21 cellular contexts compared by ENCODE assay signal in genomic region chr1:195791796-195792195, GRCh38.
DNase-seq lines count a peak whose midpoint lies in the region; ATAC-seq, FAIRE-seq and TF ChIP-seq lines count a peak whose summit lies in the region.
"Had no signal": no experiment of that assay in that cellular context is flagged by ENCODE, and none has a peak within 500 bp of the region (broad histone marks: within the 10 kb centered on the region; RNA-seq: fewer than 3 reads in every experiment).

No MANE protein-coding gene starts in this region.

- no peak overlapping the region for H3K56ac ChIP-seq in H1 (replicated peaks; ENCODE audit: insufficient read length, low read depth, low read length)

- H3K27ac ChIP-seq in GM23248 (no peak overlapping the region), H1 (ENCODE audit: low read depth, low read length) (no peak overlapping the region), neuronal stem cell (replicated peaks; ENCODE audit: low read length) (no peak overlapping the region)

- H4K91ac ChIP-seq in H1 (replicated peaks; ENCODE audit: insufficient read length, low read length), result no peak overlapping the region
- H4K91ac ChIP-seq in neuronal stem cell (ENCODE audit: low read depth, low read length, poor library complexity), result no peak overlapping the region

- no peak for FAIRE-seq in H1 (lab: Jason Lieb, UNC)
- FAIRE-seq: A204.1, GM19239 had no signal

- H3F3A ChIP-seq in GM23248 (ENCODE audit: insufficient read depth), result no peaks in the 10 kb centered on the region

- H2BK20ac ChIP-seq in H1 (ENCODE audit: low read length), result no peak overlapping the region

- TF ChIP-seq RAD21 in H1 (IDR thresholded peaks at IDR 0.05 in 1 of 2, conservative IDR thresholded peaks at IDR 0.05 in 1 of 2; ENCODE audit: low read depth in 2 of 2, low read length in 2 of 2), result no peak

- no peak overlapping the region for H3K14ac ChIP-seq in H1 (ENCODE audit: insufficient read length)
- no peak overlapping the region for H3K14ac ChIP-seq in neuronal stem cell (ENCODE audit: low read length)

- POLR2A ChIA-PET in H1 (lab: Charles Lee; ENCODE audit: partially characterized antibody), result no interaction called here

- no peaks in the 10 kb centered on the region for H3K23me2 ChIP-seq in H1 (ENCODE audit: low read depth, low read length)

- H3K18ac ChIP-seq in H1 (ENCODE audit: extremely low read depth, low read length) (no peak overlapping the region), neuronal stem cell (ENCODE audit: low read length) (no peak overlapping the region)

- peak; percentile 22 for DNase-seq in GM23248
- DNase-seq in NCI-H226, result peak; percentile 63
- DNase-seq in H1 (ENCODE audit: low read depth in 1 of 2, low spot score in 2 of 2), result no peak
- DNase-seq in neuronal stem cell (ENCODE audit: low spot score), result no peak
- DNase-seq in activated naive CD4-positive, alpha-beta T cell treated with anti-CD3 and anti-CD28 coated beads, Interleukin-2, amount 50 U/mL, for 72 hours (ENCODE audit: low spot score in 2 of 2), result no peak
- DNase-seq in inferior parietal cortex (ENCODE audit: extremely low spot score), result no peak
- no peak for DNase-seq in HK-2 (ENCODE audit: unreplicated experiment)
- DNase-seq: DMS153, GF-D8, MG63, NCI-H1092, NCI-H1436 treated with DMSO at 0.1 percent for 48 hours, NCI-H2029 treated with DMSO at 0.1 percent for 48 hours, NCI-H2171, SHP77 treated with DMSO at 0.1 percent for 48 hours, SK-N-SH had no signal

- no peaks in the 10 kb centered on the region for H3K9me2 ChIP-seq in GM23248 (ENCODE audit: insufficient read depth)
- H3K9me2 ChIP-seq: SK-N-SH had no signal

- H3K4me2 ChIP-seq in GM23248 (ENCODE audit: unreplicated experiment), result no peak overlapping the region
- no peak overlapping the region for H3K4me2 ChIP-seq in H1 (ENCODE audit: insufficient read depth in 1 of 2, low read depth in 2 of 2, low read length in 2 of 2)
- H3K4me2 ChIP-seq in neuronal stem cell (ENCODE audit: insufficient read depth, low read length, poor library complexity, severe bottlenecking), result no peak overlapping the region
- H3K4me2 ChIP-seq: GM23338, SK-N-SH had no signal

- H2BK5ac ChIP-seq in H1 (ENCODE audit: low read depth, low read length) (0 out of 2 replicates have a peak overlapping the region, but pooled peaks have one; percentile 22), neuronal stem cell (ENCODE audit: low read length) (no peak overlapping the region)

- H2BK120ac ChIP-seq in H1 (replicated peaks; ENCODE audit: low read depth, low read length) (no peak overlapping the region), neuronal stem cell (ENCODE audit: low read depth, low read length) (no peak overlapping the region)

- H3K4me1 ChIP-seq in GM23248 (ENCODE audit: insufficient read depth), result no peaks in the 10 kb centered on the region
- no peaks in the 10 kb centered on the region for H3K4me1 ChIP-seq in H1 (replicated peaks in 1 of 4; ENCODE audit: control insufficient read depth in 3 of 4, insufficient read depth in 4 of 4, low read length in 3 of 4)
- no peaks in the 10 kb centered on the region for H3K4me1 ChIP-seq in neuronal stem cell (ENCODE audit: control insufficient read depth in 2 of 2, insufficient read depth in 1 of 2, low read depth in 1 of 2, low read length in 2 of 2)

- no peak overlapping the region for H3K27ac Mint-ChIP-seq in activated naive CD4-positive, alpha-beta T cell treated with anti-CD3 and anti-CD28 coated beads, Interleukin-2, amount 50 U/mL, for 72 hours
- H3K27ac Mint-ChIP-seq: CD4-positive, alpha-beta memory T cell; GM23338 had no signal

- H3K9ac ChIP-seq in GM23248, result no peak overlapping the region
- no peak overlapping the region for H3K9ac ChIP-seq in H1 (replicated peaks in 1 of 4; ENCODE audit: extremely low read depth in 1 of 4, low read depth in 3 of 4, low read length in 3 of 4)
- no peak overlapping the region for H3K9ac ChIP-seq in neuronal stem cell (ENCODE audit: low read depth, low read length, poor library complexity)
- H3K9ac ChIP-seq: SK-N-SH had no signal

- no peak for ATAC-seq in activated naive CD4-positive, alpha-beta T cell treated with anti-CD3 and anti-CD28 coated beads, Interleukin-2, amount 50 U/mL, for 72 hours
- ATAC-seq in GM21825 (IDR thresholded peaks at IDR 0.05; ENCODE audit: unreplicated experiment), result no peak
- ATAC-seq: GM23338 had no signal

- H3K9me3 Mint-ChIP-seq in activated naive CD4-positive, alpha-beta T cell treated with anti-CD3 and anti-CD28 coated beads, Interleukin-2, amount 50 U/mL, for 72 hours, result peaks cover 15% of the 10 kb centered on the region in 2 donors

- no peaks in the 10 kb centered on the region for H3K36me3 Mint-ChIP-seq in activated naive CD4-positive, alpha-beta T cell treated with anti-CD3 and anti-CD28 coated beads, Interleukin-2, amount 50 U/mL, for 72 hours
- H3K36me3 Mint-ChIP-seq: CD4-positive, alpha-beta memory T cell had no signal

- H3K27me3 ChIP-seq in GM23248 (replicated peaks; ENCODE audit: insufficient read depth) (no peaks in the 10 kb centered on the region), H1 (replicated peaks in 1 of 4; ENCODE audit: control insufficient read depth in 3 of 4, extremely low read depth in 1 of 4, insufficient read depth in 3 of 4, low read length in 3 of 4) (no peaks in the 10 kb centered on the region), neuronal stem cell (ENCODE audit: control insufficient read depth in 3 of 3, insufficient read depth in 3 of 3, low read depth in 1 of 3, low read length in 3 of 3) (no peaks in the 10 kb centered on the region)
- H3K27me3 ChIP-seq: MG63 had no signal

- CTCF ChIA-PET in H1 (lab: Charles Lee; ENCODE audit: partially characterized antibody), result no interaction called here

- WGBS in GM23248 (ENCODE audit: low coverage in 1 of 2, low lambda C conversion rate in 2 of 2, missing lambda C conversion rate in 2 of 2), 2 experiments, result 75 to 78% methylated on average over 7 of the region's 7 CpGs
- 93% methylated on average over 7 of the region's 7 CpGs; no CpG with 5 or more reads in 1 of the 2 experiments for WGBS in H1 (ENCODE audit: extremely low coverage in 1 of 2, insufficient coverage in 1 of 2, insufficient read length in 1 of 2, insufficient replicate concordance in 2 of 2, low coverage in 1 of 2, low lambda C conversion rate in 2 of 2, missing lambda C conversion rate in 1 of 2), 2 experiments
- WGBS in neuronal stem cell (ENCODE audit: extremely low coverage in 2 of 2, insufficient read length in 2 of 2, insufficient replicate concordance in 1 of 2), 2 donors, result no CpG with 5 or more reads among the region's 7 CpGs

- H3K79me1 ChIP-seq in H1 (ENCODE audit: low read depth, low read length), result no peaks in the 10 kb centered on the region
- H3K79me1 ChIP-seq in neuronal stem cell (ENCODE audit: low read depth, low read length), result no peaks in the 10 kb centered on the region

- H3K4me3 ChIP-seq in GM23248, result no peak overlapping the region
- no peak overlapping the region for H3K4me3 ChIP-seq in H1 (ENCODE audit: extremely low read depth in 1 of 4, insufficient read depth in 2 of 4, low read depth in 3 of 4, low read length in 4 of 4)
- no peak overlapping the region for H3K4me3 ChIP-seq in neuronal stem cell (ENCODE audit: low read length in 2 of 2)
- H3K4me3 ChIP-seq: GM23338, MG63 had no signal

- in situ Hi-C loops in GM23248 (cut with MboI), result no loop called here

- TF ChIP-seq EP300 in H1 (IDR thresholded peaks at IDR 0.05; ENCODE audit: borderline replicate concordance in 1 of 2, low read depth in 2 of 2, low read length in 2 of 2), result no peak

- no peaks in the 10 kb centered on the region for H4K20me1 ChIP-seq in GM23248 (ENCODE audit: insufficient read depth)
- H4K20me1 ChIP-seq in H1 (replicated peaks in 1 of 2; ENCODE audit: control insufficient read depth in 1 of 2, insufficient read depth in 2 of 2, low read length in 2 of 2), result no peaks in the 10 kb centered on the region

- H3K9me3 ChIP-seq in GM23248 (ENCODE audit: low read depth), result no peaks in the 10 kb centered on the region
- H3K9me3 ChIP-seq in H1 (ENCODE audit: insufficient read depth in 2 of 2, low read depth in 1 of 2, low read length in 1 of 2), result no peaks in the 10 kb centered on the region
- peaks cover 0 to 8% of the 10 kb centered on the region in 2 donors for H3K9me3 ChIP-seq in neuronal stem cell (replicated peaks in 1 of 2; ENCODE audit: control insufficient read depth in 2 of 2, insufficient read depth in 1 of 2, low read depth in 1 of 2, low read length in 2 of 2)
- H3K9me3 ChIP-seq: MG63, SK-N-SH had no signal

- H4K8ac ChIP-seq in H1 (ENCODE audit: extremely low read depth, insufficient read depth, low read length), result no peak overlapping the region
- H4K8ac ChIP-seq in neuronal stem cell (ENCODE audit: low read depth, low read length), result no peak overlapping the region

- H2BK15ac ChIP-seq in H1 (ENCODE audit: low read length) (no peak overlapping the region), neuronal stem cell (ENCODE audit: low read length) (no peak overlapping the region)

- no peak overlapping the region for H3K4ac ChIP-seq in H1 (replicated peaks; ENCODE audit: insufficient read length, low read depth, low read length)
- no peak overlapping the region for H3K4ac ChIP-seq in neuronal stem cell (ENCODE audit: low read length)

- no peak overlapping the region for H4K5ac ChIP-seq in H1 (ENCODE audit: insufficient read length, low read depth, low read length)

- H3K36me3 ChIP-seq in GM23248 (ENCODE audit: low read depth), result no peaks in the 10 kb centered on the region
- H3K36me3 ChIP-seq in H1 (ENCODE audit: control insufficient read depth in 2 of 4, insufficient read depth in 4 of 4, low read length in 3 of 4), result no peaks in the 10 kb centered on the region
- no peaks in the 10 kb centered on the region for H3K36me3 ChIP-seq in neuronal stem cell (replicated peaks in 1 of 2; ENCODE audit: control insufficient read depth in 2 of 2, insufficient read depth in 2 of 2, low read length in 2 of 2)
- H3K36me3 ChIP-seq: MG63 had no signal

- H2AK5ac ChIP-seq in H1 (ENCODE audit: low read depth, low read length), result no peak overlapping the region
- H2AK5ac ChIP-seq in neuronal stem cell (ENCODE audit: low read depth, low read length), result no peak overlapping the region

- H3K23ac ChIP-seq in H1 (ENCODE audit: insufficient read length), result no peak overlapping the region
- H3K23ac ChIP-seq in neuronal stem cell (ENCODE audit: low read depth, low read length, poor library complexity), result peak overlapping the region; percentile 81

- no peak overlapping the region for H2AFZ ChIP-seq in GM23248
- H2AFZ ChIP-seq in H1 (ENCODE audit: low read length), result no peak overlapping the region
- no peak overlapping the region for H2AFZ ChIP-seq in neuronal stem cell (ENCODE audit: low read length)
- H2AFZ ChIP-seq: GM23338 had no signal

- TF ChIP-seq CTCF in H1 (IDR thresholded peaks at IDR 0.05; ENCODE audit: control extremely low read depth in 1 of 3, insufficient read depth in 1 of 3, low read depth in 1 of 3, low read length in 3 of 3), result no peak

- H3K79me2 ChIP-seq in GM23248 (ENCODE audit: insufficient read depth), result no peaks in the 10 kb centered on the region
- H3K79me2 ChIP-seq in H1 (ENCODE audit: control insufficient read depth in 1 of 2, insufficient read depth in 2 of 2, low read length in 2 of 2), result no peaks in the 10 kb centered on the region

- no peak for TF ChIP-seq POLR2A in H1 (IDR thresholded peaks at IDR 0.05; ENCODE audit: control extremely low read depth in 1 of 2, low read depth in 2 of 2, low read length in 2 of 2)

- H2BK12ac ChIP-seq in H1 (ENCODE audit: low read depth, low read length) (no peak overlapping the region), neuronal stem cell (ENCODE audit: low read length) (no peak overlapping the region)

Comparison
In these comparisons a context has a peak if more than half of its experiments do, and no peak if none do; other contexts are left out.
1. DNase-seq: peak in GM23248 (single experiment) and NCI-H226 (single experiment); none in H1 (0 of 2), neuronal stem cell (single experiment), activated naive CD4-positive, alpha-beta T cell treated with anti-CD3 and anti-CD28 coated beads, Interleukin-2, amount 50 U/mL, for 72 hours (0 of 2), inferior parietal cortex (single experiment) and HK-2 (single experiment).